Comparison of ENCODE assay signal across 12 cellular contexts in genomic region chr2:197838589-197838988, GRCh38. TPM values are rescaled to one million over a fixed set of nuclear protein-coding genes. Genes with fewer than 3 reads are reported as not detected.
A peak's percentile ranks its signal among the peaks of the same experiment; 100 is the strongest.
DNase-seq lines count a peak whose midpoint lies in the region; ATAC-seq and TF ChIP-seq lines count a peak whose summit lies in the region.
"Had no signal": no experiment of that assay in that cellular context is flagged by ENCODE, and none has a peak within 500 bp of the region (broad histone marks: within the 10 kb centered on the region; RNA-seq: fewer than 3 reads in every experiment).

No MANE protein-coding gene starts in this region.

- POLR2A ChIA-PET in activated CD4-positive, alpha-beta memory T cell treated with anti-CD3 and anti-CD28 coated beads for 36 hours (lab: Charles Lee): interaction anchor here (0.7 to 1.9 kb wide), 4 partner anchors 9 to 50 kb away, joined by 3 to 10 read pairs (median 4); no protein-coding TSS in a partner anchor
- POLR2A ChIA-PET in RWPE1 (lab: Yijun Ruan, JAX; ENCODE audit: low non-redundant PET): no interaction called here

- ATAC-seq in GM19452 (IDR thresholded peaks at IDR 0.05; ENCODE audit: unreplicated experiment) (peak; percentile 8), left lung (peak; percentile 58)

- peak overlapping the region in 1 of 2 donors; percentile 8 for H3K4me3 ChIP-seq in left lung
- H3K4me3 ChIP-seq: prostate gland had no signal

- DNase-seq in AG08395 (ENCODE audit: low spot score): peak; percentile 11
- no peak for DNase-seq in activated CD4-positive, alpha-beta memory T cell treated with anti-CD3 and anti-CD28 coated beads for 36 hours
- no peak for DNase-seq in left lung
- DNase-seq in NCI-H1436 (lab: John Stamatoyannopoulos, UW): no peak
- DNase-seq in MV-4-11 (lab: John Stamatoyannopoulos, UW): no peak
- DNase-seq in RWPE1 (ENCODE audit: low spot score): no peak
- DNase-seq in pons (ENCODE audit: low spot score): no peak
- DNase-seq: NCI-H1417 had no signal

- H3K27ac ChIP-seq in left lung: peak overlapping the region; percentile 22 to 57
- no peak overlapping the region for H3K27ac ChIP-seq in RWPE1
- H3K27ac ChIP-seq: prostate gland had no signal

- H3K27ac Mint-ChIP-seq in activated CD4-positive, alpha-beta memory T cell treated with anti-CD3 and anti-CD28 coated beads for 36 hours: peak overlapping the region; percentile 71

- peaks cover 0 to 16% of the 10 kb centered on the region in 2 donors for H3K4me1 ChIP-seq in left lung
- H3K4me1 ChIP-seq: prostate gland had no signal

- no peaks in the 10 kb centered on the region for H3K36me3 Mint-ChIP-seq in activated CD4-positive, alpha-beta memory T cell treated with anti-CD3 and anti-CD28 coated beads for 36 hours

- intact Hi-C loops in activated CD4-positive, alpha-beta memory T cell treated with anti-CD3 and anti-CD28 coated beads for 36 hours (cut with micrococcal nuclease): loop anchor here (1.0 to 5.0 kb wide), 9 partner anchors 9 to 206 kb away; partner anchors contain the start of genes MARS2 and PLCL1
- intact Hi-C loops in left lung (cut with DNase I): no loop called here

- H3K9me3 Mint-ChIP-seq in activated CD4-positive, alpha-beta memory T cell treated with anti-CD3 and anti-CD28 coated beads for 36 hours: peaks cover 12% of the 10 kb centered on the region

- CTCF ChIA-PET in activated CD4-positive, alpha-beta memory T cell treated with anti-CD3 and anti-CD28 coated beads for 36 hours (lab: Charles Lee): interaction anchor here (0.8 to 3.0 kb wide), 11 partner anchors 8 to 289 kb away, joined by 3 to 26 read pairs (median 4); partner anchors contain the start of gene PLCL1
- CTCF ChIA-PET in RWPE1 (lab: Yijun Ruan, JAX): interaction anchor here (0.6 kb wide), 1 partner anchor 153 kb away, joined by 4 read pairs; no protein-coding TSS in a partner anchor

- H3K4me1 Mint-ChIP-seq in activated CD4-positive, alpha-beta memory T cell treated with anti-CD3 and anti-CD28 coated beads for 36 hours (ENCODE audit: low read depth): peaks cover 46% of the 10 kb centered on the region
- H3K4me1 Mint-ChIP-seq: brain had no signal

- peak overlapping the region; percentile 52 for H3K4me3 Mint-ChIP-seq in activated CD4-positive, alpha-beta memory T cell treated with anti-CD3 and anti-CD28 coated beads for 36 hours
- H3K4me3 Mint-ChIP-seq: brain had no signal

- no peaks in the 10 kb centered on the region for H3K36me3 ChIP-seq in left lung
- H3K36me3 ChIP-seq: prostate gland had no signal

- TF ChIP-seq CTCF in left lung (IDR thresholded peaks at IDR 0.05): no peak
- no peak for TF ChIP-seq CTCF in RWPE1 (conservative IDR thresholded peaks at IDR 0.05; ENCODE audit: low read depth)

- H3K27me3 Mint-ChIP-seq in activated CD4-positive, alpha-beta memory T cell treated with anti-CD3 and anti-CD28 coated beads for 36 hours: no peaks in the 10 kb centered on the region
- H3K27me3 Mint-ChIP-seq: brain had no signal

- H3K27me3 ChIP-seq in left lung: no peaks in the 10 kb centered on the region

- no peaks in the 10 kb centered on the region for H3K9me3 ChIP-seq in left lung
- H3K9me3 ChIP-seq: prostate gland had no signal

RNA-seq across cellular contexts. Expression of gene PLCL1, which starts 34.2 kb away (rescaled TPM):
- total RNA-seq in activated CD4-positive, alpha-beta memory T cell treated with anti-CD3 and anti-CD28 coated beads for 36 hours: 1 to 10 TPM; 1.7 to 1.9 TPM
- total RNA-seq in left lung: 1 to 10 TPM; 3.4 to 3.9 TPM

RNA-seq across cellular contexts. Expression of gene BOLL, which starts 53.5 kb away (rescaled TPM):
- not detected for total RNA-seq in activated CD4-positive, alpha-beta memory T cell treated with anti-CD3 and anti-CD28 coated beads for 36 hours
- not detected for total RNA-seq in left lung
- total RNA-seq: T-helper 1 cell treated with Interleukin-12 subunit alpha and Interleukin-12 subunit beta and Interleukin-4 antibody, amounts not matched to agents 30 ng/mL and 1 ng/mL, for 36 hours had no signal
